In genomic region chr2:98759338-98759737, GRCh38 we compare ENCODE assay signal across 13 cellular contexts. TPM values are rescaled to one million over a fixed set of nuclear protein-coding genes. Genes with fewer than 3 reads are reported as not detected.
A peak's percentile ranks its signal among the peaks of the same experiment; 100 is the strongest.
DNase-seq lines count a peak whose midpoint lies in the region; ATAC-seq, FAIRE-seq and TF ChIP-seq lines count a peak whose summit lies in the region.
"Had no signal": no experiment of that assay in that cellular context is flagged by ENCODE, and none has a peak within 500 bp of the region (broad histone marks: within the 10 kb centered on the region; RNA-seq: fewer than 3 reads in every experiment).

No MANE protein-coding gene starts in this region.

- TF ChIP-seq EP300 in GM12878 (IDR thresholded peaks at IDR 0.05; ENCODE audit: borderline replicate concordance in 1 of 2, control insufficient read depth in 1 of 2, low read depth in 2 of 2, low read length in 2 of 2): peak; percentile 37 to 44; a peak in 2 of 4 replicates

- no peaks in the 10 kb centered on the region for H3K9me3 Mint-ChIP-seq in activated CD8-positive, alpha-beta memory T cell treated with anti-CD3 and anti-CD28 coated beads, Interleukin-2, amount 10 ng/mL, durations not matched to agents 7 days and 5 days (ENCODE audit: low read depth)
- H3K9me3 Mint-ChIP-seq: endodermal cell had no signal

- BruUV-seq in OCI-LY7 (replicated peaks; lab: Mats Ljungman, UMichigan) (no TSS peak), GM12878 (replicated peaks; lab: Mats Ljungman, UMichigan) (no TSS peak)

- peak overlapping the region; percentile 70 for H2AFZ ChIP-seq in OCI-LY7 (ENCODE audit: low read length)
- no peak overlapping the region for H2AFZ ChIP-seq in GM12878 (ENCODE audit: control insufficient read depth, low read depth, low read length)

- peak overlapping the region; percentile 78 for H3K4me2 ChIP-seq in OCI-LY7 (ENCODE audit: low read length)
- peak overlapping the region; percentile 38; the same call in 1 of the 2 replicates for H3K4me2 ChIP-seq in GM12878 (ENCODE audit: control insufficient read depth, insufficient read depth)

- CTCF ChIA-PET in activated CD8-positive, alpha-beta memory T cell treated with anti-CD3 and anti-CD28 coated beads, Interleukin-2, amount 10 ng/mL, durations not matched to agents 7 days and 5 days (lab: Charles Lee): interaction anchor here (0.6 to 2.9 kb wide), 3 partner anchors 9 to 77 kb away, joined by 3 to 11 read pairs (median 3); no protein-coding TSS in a partner anchor
- CTCF ChIA-PET in OCI-LY7 (lab: Charles Lee; ENCODE audit: unreplicated experiment): no interaction called here
- CTCF ChIA-PET in GM12878 (lab: Yijun Ruan, JAX): interaction anchor here (0.9 to 3.2 kb wide), 3 partner anchors 9 to 30 kb away, joined by 3 to 17 read pairs (median 4); no protein-coding TSS in a partner anchor

- H3K4me3 ChIP-seq in OCI-LY7 (ENCODE audit: low read depth, low read length, poor library complexity, severe bottlenecking) (peak overlapping the region; percentile 36), GM12878 (no peak overlapping the region; the same call in 1 of the 2 replicates), thymus (ENCODE audit: low read length) (no peak overlapping the region)

- no peak for TF ChIP-seq RAD21 in GM12878 (IDR thresholded peaks at IDR 0.05; ENCODE audit: insufficient read depth, low read depth, low read length)

- H3K27me3 Mint-ChIP-seq in activated CD8-positive, alpha-beta memory T cell treated with anti-CD3 and anti-CD28 coated beads, Interleukin-2, amount 10 ng/mL, durations not matched to agents 7 days and 5 days: no peaks in the 10 kb centered on the region

- H3K36me3 ChIP-seq in OCI-LY7 (ENCODE audit: insufficient read depth, low read length): no peaks in the 10 kb centered on the region
- H3K36me3 ChIP-seq in GM12878 (ENCODE audit: control insufficient read depth in 2 of 2, insufficient read depth in 2 of 2, low read length in 1 of 2): no peaks in the 10 kb centered on the region
- no peaks in the 10 kb centered on the region for H3K36me3 ChIP-seq in thymus (ENCODE audit: control insufficient read depth, insufficient read depth)

- FAIRE-seq in GM12878 (lab: Jason Lieb, UNC): no peak

- intact Hi-C loops in OCI-LY7 (cut with micrococcal nuclease; ENCODE audit: unreplicated experiment) (no loop called here), GM12878 (cut with micrococcal nuclease; ENCODE audit: unreplicated experiment) (loop anchor here (5.0 kb wide), 1 partner anchor 292 kb away; no protein-coding TSS in a partner anchor)

- peaks cover 62% of the 10 kb centered on the region for H3K4me1 Mint-ChIP-seq in activated CD8-positive, alpha-beta memory T cell treated with anti-CD3 and anti-CD28 coated beads, Interleukin-2, amount 10 ng/mL, durations not matched to agents 7 days and 5 days

- POLR2A ChIA-PET in OCI-LY7 (lab: Charles Lee) (interaction anchor here (0.6 to 1.2 kb wide), 2 partner anchors 12 to 330 kb away, joined by 3 to 5 read pairs; no protein-coding TSS in a partner anchor), GM12878 (lab: Charles Lee) (interaction anchor here (1.1 to 3.4 kb wide), 3 partner anchors 12 to 33 kb away, joined by 3 to 16 read pairs (median 4); partner anchors contain the start of gene MGAT4A)

- WGBS in GM12878 (ENCODE audit: insufficient coverage, insufficient replicate concordance, low lambda C conversion rate, missing lambda C conversion rate): 46% methylated on average over 2 of the region's 2 CpGs
- WGBS in thymus: 6% methylated on average over 2 of the region's 2 CpGs

- H3K9me2 ChIP-seq in OCI-LY7 (ENCODE audit: insufficient read depth, low read length): no peaks in the 10 kb centered on the region

- no peak for DNase-seq in activated CD8-positive, alpha-beta memory T cell treated with anti-CD3 and anti-CD28 coated beads, Interleukin-2, amount 10 ng/mL, durations not matched to agents 7 days and 5 days
- no peak for DNase-seq in activated CD8-positive, alpha-beta memory T cell treated with anti-CD3 and anti-CD28 coated beads, Interleukin-2, amount 50 U/mL, for 4 hours
- DNase-seq in OCI-LY7 (ENCODE audit: low spot score) (peak; percentile 66), GM12878 (ENCODE audit: low read depth, low spot score) (no peak), NCI-H1436 (lab: John Stamatoyannopoulos, UW) (no peak)
- DNase-seq: ACHN, endodermal cell, HCEC 1CT, NCI-H2081, nucleus accumbens had no signal

- H3K9ac ChIP-seq in GM12878 (ENCODE audit: control insufficient read depth, insufficient read depth, low read length): no peak overlapping the region

- no peaks in the 10 kb centered on the region for H3K79me2 ChIP-seq in OCI-LY7 (ENCODE audit: insufficient read depth, low read depth, low read length)
- no peaks in the 10 kb centered on the region for H3K79me2 ChIP-seq in GM12878 (ENCODE audit: control insufficient read depth, insufficient read depth, low read length)

- SMC1A ChIA-PET in GM12878 (lab: Charles Lee; ENCODE audit: uncharacterized antibody, unreplicated experiment): interaction anchor here (1.1 to 4.8 kb wide), 5 partner anchors 12 to 110 kb away, joined by 4 to 37 read pairs (median 12); partner anchors contain the start of gene MGAT4A

- H3K36me3 Mint-ChIP-seq in activated CD8-positive, alpha-beta memory T cell treated with anti-CD3 and anti-CD28 coated beads, Interleukin-2, amount 10 ng/mL, durations not matched to agents 7 days and 5 days: peaks cover 2% of the 10 kb centered on the region

- TF ChIP-seq CTCF in OCI-LY7 (conservative IDR thresholded peaks at IDR 0.05; ENCODE audit: low read length) (no peak), GM12878 (IDR thresholded peaks at IDR 0.05 in 2 of 3, conservative IDR thresholded peaks at IDR 0.05 in 1 of 3; ENCODE audit: control insufficient read depth in 2 of 3, extremely low read depth in 1 of 3, insufficient read depth in 1 of 3, low read depth in 3 of 3, low read length in 3 of 3) (no peak)

- peak overlapping the region; percentile 69 for H3K27ac Mint-ChIP-seq in activated CD8-positive, alpha-beta memory T cell treated with anti-CD3 and anti-CD28 coated beads, Interleukin-2, amount 10 ng/mL, durations not matched to agents 7 days and 5 days
- H3K27ac Mint-ChIP-seq: endodermal cell had no signal

- no peak for ATAC-seq in activated CD8-positive, alpha-beta memory T cell treated with anti-CD3 and anti-CD28 coated beads, Interleukin-2, amount 10 ng/mL, durations not matched to agents 7 days and 5 days
- peak; percentile 27 for ATAC-seq in GM12878
- no peak for ATAC-seq in HG02759 (IDR thresholded peaks at IDR 0.05; ENCODE audit: unreplicated experiment)
- ATAC-seq in HG03354 (IDR thresholded peaks at IDR 0.05; ENCODE audit: poor library complexity, severe bottlenecking, unreplicated experiment): no peak

- peak overlapping the region; percentile 90 for H3K27ac ChIP-seq in OCI-LY7 (ENCODE audit: low read depth, low read length, poor library complexity, severe bottlenecking)
- H3K27ac ChIP-seq in GM12878 (ENCODE audit: control insufficient read depth, insufficient read depth): no peak overlapping the region; the same call in none of the 2 replicates
- peak overlapping the region; percentile 20 for H3K27ac ChIP-seq in thymus (ENCODE audit: low read depth)

- H4K20me1 ChIP-seq in OCI-LY7 (ENCODE audit: insufficient read depth, low read length) (no peaks in the 10 kb centered on the region), GM12878 (ENCODE audit: control insufficient read depth, insufficient read depth) (no peaks in the 10 kb centered on the region)

- H3K27me3 ChIP-seq in GM12878 (replicated peaks in 1 of 2; ENCODE audit: control insufficient read depth in 2 of 2, insufficient read depth in 2 of 2, low read length in 1 of 2) (no peaks in the 10 kb centered on the region), thymus (ENCODE audit: control insufficient read depth, insufficient read depth) (no peaks in the 10 kb centered on the region)

- in situ Hi-C loops in GM12878 (cut with MboI): no loop called here

- no peak for TF ChIP-seq POLR2A in GM12878 (IDR thresholded peaks at IDR 0.05; ENCODE audit: low read depth, low read length)

- RAD21 ChIA-PET in GM12878 (lab: Charles Lee; ENCODE audit: unreplicated experiment): interaction anchor here (0.8 to 1.5 kb wide), 3 partner anchors 12 to 108 kb away, joined by 3 to 5 read pairs (median 3); no protein-coding TSS in a partner anchor

- H3K9me3 ChIP-seq in OCI-LY7 (ENCODE audit: low read length) (no peaks in the 10 kb centered on the region), GM12878 (replicated peaks; ENCODE audit: control insufficient read depth, insufficient read depth, low read length) (no peaks in the 10 kb centered on the region), thymus (ENCODE audit: control insufficient read depth) (no peaks in the 10 kb centered on the region)

- H3K4me3 Mint-ChIP-seq in activated CD8-positive, alpha-beta memory T cell treated with anti-CD3 and anti-CD28 coated beads, Interleukin-2, amount 10 ng/mL, durations not matched to agents 7 days and 5 days: no peak overlapping the region
- H3K4me3 Mint-ChIP-seq: endodermal cell had no signal

- H3K4me1 ChIP-seq in OCI-LY7 (ENCODE audit: insufficient read depth, low read length, poor library complexity, severe bottlenecking) (peaks cover 83% of the 10 kb centered on the region), GM12878 (ENCODE audit: control insufficient read depth, insufficient read depth, low read length) (peaks cover 50% of the 10 kb centered on the region), thymus (ENCODE audit: control insufficient read depth, insufficient read depth, low read length) (peaks cover 14% of the 10 kb centered on the region)

TF ChIP-seq in GM12878, 131 proteins besides CTCF, POLR2A, EP300 and RAD21 (continues in another document):
- TF ChIP-seq ZNF622 (IDR thresholded peaks at IDR 0.05): no peak

RNA-seq across cellular contexts. Expression of gene MGAT4A, which starts 28.4 kb away (rescaled TPM):
- total RNA-seq in activated CD8-positive, alpha-beta memory T cell treated with anti-CD3 and anti-CD28 coated beads, Interleukin-2, amount 10 ng/mL, durations not matched to agents 7 days and 5 days: 10 to 100 TPM; 57.4 to 72.0 TPM
- 7.7 and 10.1 TPM in 2 replicates for total RNA-seq in OCI-LY7 (2014; rRNA removed; shearing (Covaris generic))
- 9.5 and 15.4 TPM in 2 replicates for total RNA-seq in OCI-LY7 (2022)
- 42.2 and 48.0 TPM in 2 replicates for total RNA-seq in GM12878 (2013; cell fraction: nucleolus; rRNA removed)
- 12.8 and 13.2 TPM in 2 replicates for total RNA-seq in GM12878 (2014; rRNA removed)
- total RNA-seq in GM12878 (2014; rRNA removed; fragmentation: Illumina TruSeq; extraction: Trizol): 16.8 and 18.4 TPM in 2 replicates
- total RNA-seq in GM12878 (2021): 23.1 and 23.4 TPM in 2 replicates
- polyA plus RNA-seq in GM12878 (2011; ENCODE audit: low read depth): 3.3 TPM
- polyA plus RNA-seq in GM12878 (2011; rRNA removed): 4.3 and 9.5 TPM in 2 replicates
- 1.2 and 2.1 TPM in 2 replicates for polyA plus RNA-seq in GM12878 (2011; cell fraction: cytosol; rRNA removed)
- 2.4 and 2.7 TPM in 2 replicates for polyA plus RNA-seq in GM12878 (2011; cell fraction: nucleus; rRNA removed)
- polyA plus RNA-seq in GM12878 (2012): 2.3 and 4.2 TPM in 2 replicates
- 13.3 and 13.6 TPM in 2 replicates for polyA plus RNA-seq in GM12878 (2014; fragmentation: Illumina TruSeq; extraction: Trizol)
- 10 to 100 TPM; 10.2 to 11.9 TPM for polyA plus RNA-seq in GM12878 (2014; fragmentation: Nextera tagmentation; extraction: Ambion mirVana)
- 8.6 and 13.8 TPM in 2 replicates for polyA plus RNA-seq in GM12878 (2014; rRNA removed)
- polyA plus RNA-seq in GM12878 (2016; fragmentation: Nextera tagmentation; extraction: Ambion mirVana): 10 to 100 TPM; 18.4 to 22.7 TPM
- 4.2 and 9.4 TPM in 2 replicates for polyA minus RNA-seq in GM12878 (2011; rRNA and poly(A)+ RNA removed)
- polyA minus RNA-seq in GM12878 (2011; cell fraction: cytosol; rRNA and poly(A)+ RNA removed): 0.67 and 1.6 TPM in 2 replicates
- 3.1 and 4.4 TPM in 2 replicates for polyA minus RNA-seq in GM12878 (2011; cell fraction: nucleus; rRNA and poly(A)+ RNA removed)
- polyA plus RNA-seq in thymus: 24.4 TPM
